Comparison of ENCODE assay signal across 23 cellular contexts in genomic region chr3:15905041-15905440, GRCh38.
"Had no signal": no experiment of that assay in that cellular context is flagged by ENCODE, and none has a peak within 500 bp of the region (broad histone marks: within the 10 kb centered on the region; RNA-seq: fewer than 3 reads in every experiment).

No MANE protein-coding gene starts in this region.

- H3K9me3 ChIP-seq: mucosa of descending colon, right atrium auricular region, sigmoid colon, stomach, tibial nerve, upper lobe of left lung had no signal

- H3K36me3 ChIP-seq: neural progenitor cell, right atrium auricular region, sigmoid colon, stomach, tibial nerve, upper lobe of left lung had no signal

- FAIRE-seq: endometrium, frontal cortex, keratinocyte, urothelium cell line had no signal

- H3K4me2 ChIP-seq: neural progenitor cell had no signal

- H3K27me3 ChIP-seq: neural progenitor cell, right atrium auricular region, sigmoid colon, stomach, tibial nerve, upper lobe of left lung had no signal

- H3K4me1 ChIP-seq: neural progenitor cell, parathyroid adenoma, upper lobe of left lung had no signal

- H3K27ac ChIP-seq: neural progenitor cell, parathyroid adenoma, right atrium auricular region, upper lobe of left lung had no signal

- H2AFZ ChIP-seq: neural progenitor cell, parathyroid adenoma had no signal

- H3K9ac ChIP-seq: neural progenitor cell, parathyroid adenoma had no signal

- H3K4me3 ChIP-seq: lung, mucosa of descending colon, neural progenitor cell, right atrium auricular region, sigmoid colon, stomach, tibial nerve, upper lobe of left lung had no signal

- ATAC-seq: effector memory CD8-positive, alpha-beta T cell; mucosa of descending colon; naive thymus-derived CD4-positive, alpha-beta T cell; stimulated activated effector memory CD8-positive, alpha-beta T cell treated with anti-CD3 and anti-CD28 coated beads, Interleukin-12 subunit alpha, Interleukin-12 subunit beta, amount 100 ng/mL, for 72 hours had no signal

- H3K79me2 ChIP-seq: parathyroid adenoma had no signal

- DNase-seq: cortex of kidney; effector memory CD8-positive, alpha-beta T cell; erythroblast; head of caudate nucleus; mesenchymal stem cell; mucosa of descending colon; naive thymus-derived CD4-positive, alpha-beta T cell; sigmoid colon; stimulated activated CD4-positive, alpha-beta T cell treated with anti-CD3 and anti-CD28 coated beads, Interleukin-2, amount 100 ng/mL, for 24 hours; stimulated activated CD4-positive, alpha-beta T cell treated with anti-CD3 and anti-CD28 coated beads, Interleukin-4, amount 100 ng/mL, for 24 hours; stimulated activated naive CD4-positive, alpha-beta T cell treated with Interleukin-2 at 50 U/mL for 16 hours; stomach; upper lobe of left lung had no signal
